10 cellular contexts compared by ENCODE assay signal in the genomic region with DNA sequence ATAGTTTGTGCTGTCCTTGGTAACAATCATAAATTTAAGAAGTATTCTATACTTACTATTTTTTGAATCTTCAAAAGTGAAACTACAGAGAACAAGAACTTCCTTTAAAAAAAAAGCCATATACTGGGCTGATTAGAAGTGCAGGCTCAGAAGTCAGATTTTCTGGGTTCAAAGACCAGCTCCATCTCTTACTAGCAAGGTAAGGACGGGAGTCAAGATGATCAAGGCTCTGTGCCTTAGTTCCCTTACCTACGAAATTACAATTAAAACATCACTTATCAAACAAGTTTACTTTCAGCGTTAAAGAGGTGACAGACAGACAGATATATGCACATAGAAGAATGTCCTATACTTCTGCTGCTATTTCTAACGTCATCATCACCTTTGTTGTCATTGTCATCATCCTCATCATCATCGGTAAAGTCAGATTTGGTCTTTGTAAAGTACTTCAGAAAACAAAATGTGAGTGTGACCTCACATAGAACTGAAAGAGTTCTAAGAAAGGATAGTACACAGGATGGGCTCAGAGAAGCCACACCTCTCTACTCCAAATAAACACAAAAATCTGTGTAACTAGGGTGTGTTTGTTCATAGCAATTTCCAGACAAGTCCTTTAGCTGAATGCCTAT.
DNase-seq lines count a peak whose midpoint lies in the region; ATAC-seq and TF ChIP-seq lines count a peak whose summit lies in the region.
"Had no signal": no experiment of that assay in that cellular context is flagged by ENCODE, and none has a peak within 500 bp of the region (broad histone marks: within the 10 kb centered on the region; RNA-seq: fewer than 3 reads in every experiment).

No MANE protein-coding gene starts in this region.

- CTCF ChIA-PET in activated CD4-positive, alpha-beta memory T cell treated with anti-CD3 and anti-CD28 coated beads, Interleukin-2, amount 10 ng/mL, durations not matched to agents 7 days and 5 days (lab: Charles Lee) = interaction anchor here (1.3 to 9.8 kb wide), 3 partner anchors 8 to 340 kb away, joined by 3 to 250 read pairs (median 4); no protein-coding TSS in a partner anchor

- H3K4me2 ChIP-seq in DOHH2 (ENCODE audit: low read length) = peak overlapping the region; percentile 38

- no peaks in the 10 kb centered on the region for H3K36me3 ChIP-seq in CD4-positive, CD25-positive, alpha-beta regulatory T cell (ENCODE audit: control insufficient read depth, insufficient read depth, low read length)
- H3K36me3 ChIP-seq in DOHH2 (ENCODE audit: control insufficient read depth, low read length) = no peaks in the 10 kb centered on the region

- peak overlapping the region; percentile 89 for H3K4me3 ChIP-seq in CD4-positive, CD25-positive, alpha-beta regulatory T cell (ENCODE audit: low read depth, low read length)
- H3K4me3 ChIP-seq in DOHH2 (ENCODE audit: low read length) = peak overlapping the region; percentile 5; the same call in 1 of the 2 replicates

- no peaks in the 10 kb centered on the region for H3K36me3 Mint-ChIP-seq in CD4-positive, CD25-positive, alpha-beta regulatory T cell
- H3K36me3 Mint-ChIP-seq in activated CD4-positive, alpha-beta memory T cell treated with anti-CD3 and anti-CD28 coated beads, Interleukin-2, amount 10 ng/mL, durations not matched to agents 7 days and 5 days (ENCODE audit: low read depth) = no peaks in the 10 kb centered on the region
- no peaks in the 10 kb centered on the region for H3K36me3 Mint-ChIP-seq in naive thymus-derived CD8-positive, alpha-beta T cell

- ATAC-seq in CD4-positive, CD25-positive, alpha-beta regulatory T cell (ENCODE audit: low read depth in 2 of 2) = peak; percentile 82 to 83
- ATAC-seq in naive thymus-derived CD8-positive, alpha-beta T cell = peak; percentile 69 to 87
- ATAC-seq in HG02981 (IDR thresholded peaks at IDR 0.05; ENCODE audit: unreplicated experiment) = no peak

- H3K27ac Mint-ChIP-seq in CD4-positive, CD25-positive, alpha-beta regulatory T cell = peak overlapping the region; percentile 96 to 98 (median 96)
- H3K27ac Mint-ChIP-seq in activated CD4-positive, alpha-beta memory T cell treated with anti-CD3 and anti-CD28 coated beads, Interleukin-2, amount 10 ng/mL, durations not matched to agents 7 days and 5 days = peak overlapping the region; percentile 72
- H3K27ac Mint-ChIP-seq in naive thymus-derived CD8-positive, alpha-beta T cell = peak overlapping the region; percentile 89 to 97 (median 94)

- no peaks in the 10 kb centered on the region for H3K9me3 Mint-ChIP-seq in CD4-positive, CD25-positive, alpha-beta regulatory T cell
- H3K9me3 Mint-ChIP-seq in activated CD4-positive, alpha-beta memory T cell treated with anti-CD3 and anti-CD28 coated beads, Interleukin-2, amount 10 ng/mL, durations not matched to agents 7 days and 5 days = no peaks in the 10 kb centered on the region
- H3K9me3 Mint-ChIP-seq in naive thymus-derived CD8-positive, alpha-beta T cell = no peaks in the 10 kb centered on the region

- no peaks in the 10 kb centered on the region for H3K27me3 ChIP-seq in CD4-positive, CD25-positive, alpha-beta regulatory T cell (ENCODE audit: control insufficient read depth, insufficient read depth, low read length)
- no peaks in the 10 kb centered on the region for H3K27me3 ChIP-seq in DOHH2 (ENCODE audit: control insufficient read depth, low read length)

- DNase-seq in CD4-positive, CD25-positive, alpha-beta regulatory T cell = peak in 2 of 3 donors; percentile 79 to 87
- DNase-seq in activated CD4-positive, alpha-beta memory T cell treated with anti-CD3 and anti-CD28 coated beads, Interleukin-2, amount 10 ng/mL, durations not matched to agents 7 days and 5 days = no peak
- peak in 4 of 10 donors; percentile 51 to 77 (median 68) for DNase-seq in naive thymus-derived CD8-positive, alpha-beta T cell
- DNase-seq in DMS79 treated with DMSO at 0.1 percent for 48 hours (lab: John Stamatoyannopoulos, UW) (no peak), GM03348 (ENCODE audit: low spot score) (no peak)
- DNase-seq: activated gamma-delta T cell treated with Interleukin-2 at 50 U/mL for 16 hours, NCI-H226, substantia nigra had no signal

- no peaks in the 10 kb centered on the region for H4K20me1 ChIP-seq in DOHH2 (ENCODE audit: control insufficient read depth, insufficient read depth, low read depth, low read length)

- no peaks in the 10 kb centered on the region for H3K9me3 ChIP-seq in CD4-positive, CD25-positive, alpha-beta regulatory T cell (ENCODE audit: control insufficient read depth in 2 of 2, low read length in 2 of 2)
- H3K9me3 ChIP-seq in DOHH2 (ENCODE audit: control insufficient read depth, insufficient read depth, low read length) = no peaks in the 10 kb centered on the region

- H3F3A ChIP-seq in DOHH2 (ENCODE audit: control insufficient read depth, insufficient read depth) = no peaks in the 10 kb centered on the region

- POLR2A ChIA-PET in activated CD4-positive, alpha-beta memory T cell treated with anti-CD3 and anti-CD28 coated beads, Interleukin-2, amount 10 ng/mL, durations not matched to agents 7 days and 5 days (lab: Charles Lee) = interaction anchor here (0.9 to 1.5 kb wide), 3 partner anchors 8 to 239 kb away, joined by 3 to 4 read pairs (median 4); no protein-coding TSS in a partner anchor
- POLR2A ChIA-PET in naive thymus-derived CD8-positive, alpha-beta T cell (lab: Charles Lee) = interaction anchor here (0.7 to 2.2 kb wide), 2 partner anchors 17 to 178 kb away, joined by 3 to 7 read pairs; a partner anchor contains a TSS

- no peaks in the 10 kb centered on the region for H3K9me2 ChIP-seq in DOHH2 (replicated peaks; ENCODE audit: control insufficient read depth, low read length)

- H3K4me1 ChIP-seq in CD4-positive, CD25-positive, alpha-beta regulatory T cell (ENCODE audit: control insufficient read depth, insufficient read depth, low read length, poor library complexity, severe bottlenecking) = peaks cover 65% of the 10 kb centered on the region
- peaks cover 57% of the 10 kb centered on the region for H3K4me1 ChIP-seq in DOHH2 (ENCODE audit: control insufficient read depth, low read length)

- H3K4me3 Mint-ChIP-seq in CD4-positive, CD25-positive, alpha-beta regulatory T cell = peak overlapping the region; percentile 71 to 88 (median 84)
- peak overlapping the region; percentile 61 for H3K4me3 Mint-ChIP-seq in activated CD4-positive, alpha-beta memory T cell treated with anti-CD3 and anti-CD28 coated beads, Interleukin-2, amount 10 ng/mL, durations not matched to agents 7 days and 5 days
- peak overlapping the region; percentile 54 to 82 (median 74) for H3K4me3 Mint-ChIP-seq in naive thymus-derived CD8-positive, alpha-beta T cell

- no peaks in the 10 kb centered on the region for H3K79me2 ChIP-seq in DOHH2 (ENCODE audit: control insufficient read depth, low read length)

- no peak for TF ChIP-seq CTCF in DOHH2 (IDR thresholded peaks at IDR 0.05; ENCODE audit: low read depth, low read length, poor library complexity, severe bottlenecking)

- H3K27me3 Mint-ChIP-seq in CD4-positive, CD25-positive, alpha-beta regulatory T cell = no peaks in the 10 kb centered on the region
- H3K27me3 Mint-ChIP-seq in activated CD4-positive, alpha-beta memory T cell treated with anti-CD3 and anti-CD28 coated beads, Interleukin-2, amount 10 ng/mL, durations not matched to agents 7 days and 5 days = no peaks in the 10 kb centered on the region
- H3K27me3 Mint-ChIP-seq in naive thymus-derived CD8-positive, alpha-beta T cell = no peaks in the 10 kb centered on the region

- peaks cover 51 to 85% (median 73%) of the 10 kb centered on the region in 4 donors for H3K4me1 Mint-ChIP-seq in CD4-positive, CD25-positive, alpha-beta regulatory T cell
- peaks cover 39% of the 10 kb centered on the region for H3K4me1 Mint-ChIP-seq in activated CD4-positive, alpha-beta memory T cell treated with anti-CD3 and anti-CD28 coated beads, Interleukin-2, amount 10 ng/mL, durations not matched to agents 7 days and 5 days
- peaks cover 28 to 80% (median 63%) of the 10 kb centered on the region in 4 donors for H3K4me1 Mint-ChIP-seq in naive thymus-derived CD8-positive, alpha-beta T cell

- peak overlapping the region; percentile 90 for H3K27ac ChIP-seq in CD4-positive, CD25-positive, alpha-beta regulatory T cell (ENCODE audit: insufficient read depth, low read length, poor library complexity, severe bottlenecking)
- H3K27ac ChIP-seq in DOHH2 (ENCODE audit: low read depth, low read length) = 0 out of 2 replicates have a peak overlapping the region, but pooled peaks have one; percentile 2

Comparison
In these comparisons a context has a peak if more than half of its experiments do, and no peak if none do; other contexts are left out.
1. DNase-seq: peak in CD4-positive, CD25-positive, alpha-beta regulatory T cell (2 of 3); none in activated CD4-positive, alpha-beta memory T cell treated with anti-CD3 and anti-CD28 coated beads, Interleukin-2, amount 10 ng/mL, durations not matched to agents 7 days and 5 days (single experiment), DMS79 treated with DMSO at 0.1 percent for 48 hours (single experiment) and GM03348 (single experiment).
2. Peak in every context shown above with its lines, with median percentiles within 50 percentile points of each other: H3K27ac Mint-ChIP-seq and H3K4me3 Mint-ChIP-seq.